8 cellular contexts compared by ENCODE assay signal in genomic region chr21:45590726-45591618, GRCh38. TPM values are rescaled to one million over a fixed set of nuclear protein-coding genes. Genes with fewer than 3 reads are reported as not detected.
DNase-seq lines count a peak whose midpoint lies in the region; ATAC-seq lines count a peak whose summit lies in the region.

No MANE protein-coding gene starts in this region.

- intact Hi-C loops in left colon (cut with DNase I, micrococcal nuclease), result no loop called here

- DNase-seq in GF-D8 (lab: John Stamatoyannopoulos, UW), result peak; percentile 6
- peak; percentile 52 for DNase-seq in KBM-7
- peak; percentile 46 for DNase-seq in activated effector memory CD4-positive, alpha-beta T cell treated with Interleukin-2 at 50 U/mL for 16 hours
- peak in 1 of 2 donors; percentile 35 for DNase-seq in left colon
- DNase-seq in stimulated activated CD8-positive, alpha-beta memory T cell treated with anti-CD3 and anti-CD28 coated beads, Interleukin-7, amount 100 ng/mL, for 48 hours (ENCODE audit: extremely low read depth in 1 of 2, low read depth in 1 of 2), result peak; percentile 25 to 39
- DNase-seq in cerebellar cortex (ENCODE audit: low spot score), result no peak

- in situ Hi-C loops in KBM-7 (cut with MboI; ENCODE audit: low pct_unique_long_range_greater_than_20kb, low sequenced_read_pairs), result no loop called here

- ATAC-seq in left colon (peak; percentile 20), HG03342 (IDR thresholded peaks at IDR 0.05; ENCODE audit: unreplicated experiment) (no peak), HG03521 (IDR thresholded peaks at IDR 0.05; ENCODE audit: unreplicated experiment) (no peak)

RNA-seq across cellular contexts. Expression of gene SLC19A1, which starts 48.7 kb away (rescaled TPM):
- total RNA-seq in left colon, result 10 to 100 TPM; 18.2 to 18.9 TPM

RNA-seq across cellular contexts. Expression of gene PCBP3, which starts 52.6 kb away (rescaled TPM):
- 1 to 10 TPM; 2.3 to 2.5 TPM for total RNA-seq in left colon
